ENCODE assay signal across 9 cellular contexts in the genomic region with DNA sequence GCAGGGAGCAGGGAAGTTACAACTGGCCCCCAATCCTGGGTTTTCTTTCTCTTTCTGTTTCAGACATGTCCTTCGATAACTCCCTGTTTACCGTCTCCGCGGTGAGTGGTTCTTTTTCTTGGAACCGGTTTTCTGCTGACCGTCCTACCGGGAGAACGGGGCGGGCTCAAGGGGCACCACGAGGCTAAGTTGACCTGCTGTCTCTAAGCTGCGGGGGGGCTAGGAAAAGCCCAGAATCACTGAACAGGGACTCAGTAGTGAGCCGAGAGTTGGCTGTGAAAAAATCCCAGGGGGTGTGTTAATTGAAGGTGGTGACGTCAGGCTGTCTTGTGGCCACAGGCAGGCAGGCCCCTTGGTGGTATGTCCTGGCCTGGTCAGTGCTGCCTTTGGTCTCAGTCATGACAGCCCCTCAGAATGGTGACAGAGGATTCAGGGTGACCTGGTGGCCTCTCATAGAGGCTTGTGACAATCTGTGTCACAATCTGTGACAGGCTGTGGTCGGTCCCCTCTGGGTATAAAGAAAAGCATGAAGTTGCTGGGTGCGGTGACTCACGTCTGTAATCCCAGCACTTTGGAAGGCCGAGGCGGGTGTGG. TPM values are rescaled to one million over a fixed set of nuclear protein-coding genes. Genes with fewer than 3 reads are reported as not detected.
DNase-seq lines count a peak whose midpoint lies in the region; ATAC-seq and TF ChIP-seq lines count a peak whose summit lies in the region.
"Had no signal": no experiment of that assay in that cellular context is flagged by ENCODE, and none has a peak within 500 bp of the region (broad histone marks: within the 10 kb centered on the region; RNA-seq: fewer than 3 reads in every experiment).

No MANE protein-coding gene starts in this region.

- peak; percentile 6; the same call in 1 of the 3 replicates for ATAC-seq in RWPE2 (ENCODE audit: low read depth)
- ATAC-seq in activated T-cell treated with anti-CD3 and anti-CD28 coated beads, Interleukin-2, amount 50 U/mL, for 72 hours (replicated peaks in 1 of 2), result no peak

- H3K4me3 Mint-ChIP-seq in progenitor cell of endocrine pancreas (ENCODE audit: low read depth), result no peak overlapping the region
- H3K4me3 Mint-ChIP-seq in activated T-cell treated with anti-CD3 and anti-CD28 coated beads, Interleukin-2, amount 50 U/mL, for 72 hours, result no peak overlapping the region
- H3K4me3 Mint-ChIP-seq in activated naive CD4-positive, alpha-beta T cell treated with anti-CD3 and anti-CD28 coated beads for 36 hours, result no peak overlapping the region

- no peaks in the 10 kb centered on the region for H3K36me3 Mint-ChIP-seq in progenitor cell of endocrine pancreas (ENCODE audit: insufficient read depth)
- no peaks in the 10 kb centered on the region for H3K36me3 Mint-ChIP-seq in activated T-cell treated with anti-CD3 and anti-CD28 coated beads, Interleukin-2, amount 50 U/mL, for 72 hours (ENCODE audit: insufficient read depth in 2 of 2)
- H3K36me3 Mint-ChIP-seq in activated naive CD4-positive, alpha-beta T cell treated with anti-CD3 and anti-CD28 coated beads for 36 hours (ENCODE audit: low read depth), result no peaks in the 10 kb centered on the region

- peak overlapping the region; percentile 82 for H3K27ac Mint-ChIP-seq in progenitor cell of endocrine pancreas
- H3K27ac Mint-ChIP-seq in activated T-cell treated with anti-CD3 and anti-CD28 coated beads, Interleukin-2, amount 50 U/mL, for 72 hours, result no peak overlapping the region
- H3K27ac Mint-ChIP-seq in activated naive CD4-positive, alpha-beta T cell treated with anti-CD3 and anti-CD28 coated beads for 36 hours, result no peak overlapping the region

- H3K4me3 ChIP-seq in RWPE2 (ENCODE audit: severe bottlenecking), result no peak overlapping the region

- DNase-seq in GM13977 (ENCODE audit: low spot score) (peak; percentile 7), RWPE2 (ENCODE audit: low spot score) (no peak), fibroblast of peridontal ligament (ENCODE audit: extremely low read depth) (peak; percentile 56), progenitor cell of endocrine pancreas (ENCODE audit: low spot score, unreplicated experiment) (no peak), OCI-M2 (lab: John Stamatoyannopoulos, UW; ENCODE audit: unreplicated experiment) (no peak), NCI-H446 (lab: John Stamatoyannopoulos, UW) (no peak)
- DNase-seq in activated T-cell treated with anti-CD3 and anti-CD28 coated beads, Interleukin-2, amount 50 U/mL, for 72 hours, result no peak
- no peak for DNase-seq in activated naive CD4-positive, alpha-beta T cell treated with anti-CD3 and anti-CD28 coated beads for 36 hours
- DNase-seq: activated naive CD4-positive, alpha-beta T cell had no signal

- no peaks in the 10 kb centered on the region for H3K4me1 ChIP-seq in RWPE2 (ENCODE audit: insufficient read depth, poor library complexity, severe bottlenecking)

- H3K27me3 Mint-ChIP-seq in progenitor cell of endocrine pancreas, result no peaks in the 10 kb centered on the region
- no peaks in the 10 kb centered on the region for H3K27me3 Mint-ChIP-seq in activated T-cell treated with anti-CD3 and anti-CD28 coated beads, Interleukin-2, amount 50 U/mL, for 72 hours (ENCODE audit: low read depth)
- no peaks in the 10 kb centered on the region for H3K27me3 Mint-ChIP-seq in activated naive CD4-positive, alpha-beta T cell treated with anti-CD3 and anti-CD28 coated beads for 36 hours (ENCODE audit: low read depth)

- CTCF ChIA-PET in activated naive CD4-positive, alpha-beta T cell treated with anti-CD3 and anti-CD28 coated beads for 36 hours (lab: Charles Lee), result interaction anchor here (0.6 to 7.2 kb wide), 15 partner anchors 9 to 161 kb away, joined by 3 to 99 read pairs (median 15); partner anchors contain the start of genes C19orf38, DNM2, QTRT1 and TMED1

- no peaks in the 10 kb centered on the region for H3K27me3 ChIP-seq in RWPE2 (ENCODE audit: insufficient read depth, poor library complexity, severe bottlenecking)

- in situ Hi-C loops in GM13977 (cut with MboI; ENCODE audit: low pct_unique_long_range_greater_than_20kb, low sequenced_read_pairs, unreplicated experiment), result no loop called here

- TF ChIP-seq CTCF in GM13977 (IDR thresholded peaks at IDR 0.05; ENCODE audit: extremely low read depth, insufficient read depth, missing control alignments), result no peak
- TF ChIP-seq CTCF in RWPE2 (IDR thresholded peaks at IDR 0.05; ENCODE audit: poor library complexity, severe bottlenecking), result no peak
- no peak for TF ChIP-seq CTCF in progenitor cell of endocrine pancreas (IDR thresholded peaks at IDR 0.05; ENCODE audit: unreplicated experiment)

- H3K9me3 Mint-ChIP-seq in progenitor cell of endocrine pancreas (ENCODE audit: low read depth), result no peaks in the 10 kb centered on the region
- no peaks in the 10 kb centered on the region for H3K9me3 Mint-ChIP-seq in activated T-cell treated with anti-CD3 and anti-CD28 coated beads, Interleukin-2, amount 50 U/mL, for 72 hours
- H3K9me3 Mint-ChIP-seq in activated naive CD4-positive, alpha-beta T cell treated with anti-CD3 and anti-CD28 coated beads for 36 hours, result no peaks in the 10 kb centered on the region

- intact Hi-C loops in activated naive CD4-positive, alpha-beta T cell treated with anti-CD3 and anti-CD28 coated beads for 36 hours (cut with micrococcal nuclease), result no loop called here

- no peak overlapping the region for H3K27ac ChIP-seq in RWPE2 (ENCODE audit: poor library complexity, severe bottlenecking)

- no peaks in the 10 kb centered on the region for H3K9me3 ChIP-seq in RWPE2 (ENCODE audit: severe bottlenecking)

- no peaks in the 10 kb centered on the region for H3K36me3 ChIP-seq in RWPE2 (ENCODE audit: low read depth)

- H3K4me1 Mint-ChIP-seq in progenitor cell of endocrine pancreas (ENCODE audit: low read depth), result peaks cover 10% of the 10 kb centered on the region
- H3K4me1 Mint-ChIP-seq in activated T-cell treated with anti-CD3 and anti-CD28 coated beads, Interleukin-2, amount 50 U/mL, for 72 hours (ENCODE audit: low read depth), result peaks cover 16% of the 10 kb centered on the region
- peaks cover 14% of the 10 kb centered on the region for H3K4me1 Mint-ChIP-seq in activated naive CD4-positive, alpha-beta T cell treated with anti-CD3 and anti-CD28 coated beads for 36 hours (ENCODE audit: low read depth)

RNA-seq across cellular contexts. Expression of gene CARM1, which starts 8.1 kb away (rescaled TPM):
- total RNA-seq in progenitor cell of endocrine pancreas, result 77.6 and 86.0 TPM in 2 replicates
- 10 to 100 TPM; 85.0 to 99.5 TPM for total RNA-seq in activated T-cell treated with anti-CD3 and anti-CD28 coated beads, Interleukin-2, amount 50 U/mL, for 72 hours
- 10 to 100 TPM; 88.4 to 89.3 TPM for total RNA-seq in activated naive CD4-positive, alpha-beta T cell treated with anti-CD3 and anti-CD28 coated beads for 36 hours

RNA-seq across cellular contexts. Expression of gene C19orf38, which starts 15.0 kb away (rescaled TPM):
- 0.31 and 0.33 TPM in 2 replicates for total RNA-seq in progenitor cell of endocrine pancreas
- total RNA-seq in activated T-cell treated with anti-CD3 and anti-CD28 coated beads, Interleukin-2, amount 50 U/mL, for 72 hours, result 1 to 10 TPM; 6.2 to 9.9 TPM
- total RNA-seq in activated naive CD4-positive, alpha-beta T cell treated with anti-CD3 and anti-CD28 coated beads for 36 hours, result 1 to 10 TPM; 4.4 to 4.8 TPM

RNA-seq across cellular contexts. Expression of gene TMED1, which starts 27.2 kb away (rescaled TPM):
- total RNA-seq in progenitor cell of endocrine pancreas, result 32.6 and 39.3 TPM in 2 replicates
- total RNA-seq in activated T-cell treated with anti-CD3 and anti-CD28 coated beads, Interleukin-2, amount 50 U/mL, for 72 hours, result 10 to 100 TPM; 19.6 to 21.1 TPM
- 10 to 100 TPM; 15.3 to 16.7 TPM for total RNA-seq in activated naive CD4-positive, alpha-beta T cell treated with anti-CD3 and anti-CD28 coated beads for 36 hours

Comparison
In these comparisons a context has a peak if more than half of its experiments do, and no peak if none do; other contexts are left out.
1. DNase-seq: peak in GM13977 (single experiment) and fibroblast of peridontal ligament (single experiment); none in RWPE2 (single experiment), progenitor cell of endocrine pancreas (single experiment), activated T-cell treated with anti-CD3 and anti-CD28 coated beads, Interleukin-2, amount 50 U/mL, for 72 hours (0 of 2), OCI-M2 (single experiment), NCI-H446 (0 of 2) and activated naive CD4-positive, alpha-beta T cell treated with anti-CD3 and anti-CD28 coated beads for 36 hours (single experiment).